8 cellular contexts compared by ENCODE assay signal in the genomic region with DNA sequence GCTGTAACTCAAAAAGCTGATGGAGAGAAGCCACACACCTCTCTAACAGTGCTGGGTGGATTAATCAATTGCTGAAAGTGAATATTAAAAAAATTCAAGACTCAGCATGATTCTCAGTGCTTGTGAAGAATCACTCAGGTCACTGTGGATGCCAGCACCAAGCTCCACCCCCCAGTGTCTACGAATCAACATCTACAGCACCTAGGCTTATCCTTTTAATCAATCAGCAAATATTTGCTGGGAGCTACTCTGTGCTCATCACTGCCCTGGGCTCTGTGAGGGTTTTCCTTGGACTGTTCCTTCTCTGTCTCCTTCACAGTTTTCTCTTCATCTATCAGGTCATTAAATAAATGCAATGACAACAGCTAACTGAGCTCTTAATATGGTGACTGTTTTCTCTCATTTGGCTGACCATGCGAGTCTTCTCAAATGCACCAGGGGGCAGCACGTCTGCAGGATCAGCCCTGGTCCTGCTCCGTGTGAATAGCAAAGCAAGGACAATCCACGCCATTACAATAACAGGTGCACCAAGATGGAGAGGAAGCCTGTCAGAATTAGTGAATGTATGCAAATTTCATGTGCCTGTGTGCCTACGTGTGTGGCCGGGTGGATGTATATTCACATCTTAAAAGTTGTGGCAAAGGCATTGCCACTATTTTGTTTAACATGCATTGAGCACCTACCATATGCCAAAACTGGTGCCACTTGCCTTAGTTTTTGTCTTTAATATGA. TPM values are rescaled to one million over a fixed set of nuclear protein-coding genes. Genes with fewer than 3 reads are reported as not detected.
DNase-seq lines count a peak whose midpoint lies in the region; ATAC-seq and TF ChIP-seq lines count a peak whose summit lies in the region.

No MANE protein-coding gene starts in this region.

- peak; percentile 15 for DNase-seq in GM04504 (ENCODE audit: low read depth)
- DNase-seq in Kasumi-1 (lab: John Stamatoyannopoulos, UW) = peak; percentile 83 to 84
- DNase-seq in OCI-M1 (lab: John Stamatoyannopoulos, UW) = peak; percentile 72
- DNase-seq in adrenal gland = peak; percentile 35 to 80 (median 70)
- DNase-seq in hepatic stellate cell (ENCODE audit: low spot score) = peak; percentile 47
- peak; percentile 31 for DNase-seq in smooth muscle cell of the brain vasculature (ENCODE audit: low read depth, low spot score)
- DNase-seq in OCI-M2 (lab: John Stamatoyannopoulos, UW; ENCODE audit: unreplicated experiment) = no peak

- ATAC-seq in GM21723 (IDR thresholded peaks at IDR 0.05; ENCODE audit: unreplicated experiment) = peak; percentile 92

- WGBS in adrenal gland, 4 donors = 25 to 27% (median 26%) methylated on average over 7 of the region's 7 CpGs

- no peak for TF ChIP-seq POLR2A in adrenal gland (IDR thresholded peaks at IDR 0.05)

- no peaks in the 10 kb centered on the region for H3K4me1 ChIP-seq in adrenal gland (replicated peaks in 1 of 2)

- H3K9me3 ChIP-seq in adrenal gland (replicated peaks in 1 of 3) = peaks cover 0 to 6% (median 3%) of the 10 kb centered on the region in 3 donors

- peak; percentile 61 to 81 (median 72) for TF ChIP-seq CTCF in adrenal gland (IDR thresholded peaks at IDR 0.05)

- peaks cover 4% of the 10 kb centered on the region for H3K27me3 ChIP-seq in adrenal gland

- intact Hi-C loops in adrenal gland (cut with DNase I) = loop anchor here in 1 of 2 donors (5.0 kb wide), 1 partner anchor 162 kb away; no protein-coding TSS in a partner anchor

- no peak overlapping the region for H3K27ac ChIP-seq in adrenal gland

- no peaks in the 10 kb centered on the region for H3K36me3 ChIP-seq in adrenal gland (replicated peaks in 1 of 2)

- no peak overlapping the region for H3K4me3 ChIP-seq in adrenal gland

RNA-seq across cellular contexts. Expression of a gene that starts 14.6 kb away (rescaled TPM):
- not detected for total RNA-seq in adrenal gland
- not detected for polyA plus RNA-seq in adrenal gland
